Comparison of ENCODE assay signal across 9 cellular contexts in the genomic region with DNA sequence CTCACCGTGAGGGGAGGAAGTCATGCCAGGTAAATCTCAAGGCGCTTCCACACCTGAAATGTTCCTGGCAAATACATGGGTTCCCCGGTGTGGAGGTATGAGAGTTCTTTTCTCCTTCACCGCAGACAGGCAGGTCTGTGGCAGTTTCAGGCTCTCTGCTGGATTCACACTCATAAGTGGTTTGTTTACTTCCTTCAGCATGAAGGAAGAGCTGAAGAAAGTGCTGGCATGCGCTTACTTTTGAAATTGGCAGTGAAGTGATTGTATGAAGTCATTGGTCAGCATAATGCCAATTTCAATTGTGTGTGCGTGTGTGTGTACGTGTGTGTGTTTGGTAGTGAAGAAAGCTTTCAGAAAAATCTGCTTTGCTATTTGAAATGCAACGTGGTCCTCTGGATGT. TPM values are rescaled to one million over a fixed set of nuclear protein-coding genes. Genes with fewer than 3 reads are reported as not detected.
DNase-seq lines count a peak whose midpoint lies in the region; ATAC-seq and TF ChIP-seq lines count a peak whose summit lies in the region.
"Had no signal": no experiment of that assay in that cellular context is flagged by ENCODE, and none has a peak within 500 bp of the region (broad histone marks: within the 10 kb centered on the region; RNA-seq: fewer than 3 reads in every experiment).

No MANE protein-coding gene starts in this region.

- no peak overlapping the region for H3K27ac ChIP-seq in HEK293 (ENCODE audit: extremely low read depth, low read depth, low read length)
- peak overlapping the region; percentile 6 for H3K27ac ChIP-seq in right cardiac atrium (ENCODE audit: low read length)
- peak overlapping the region; percentile 53 for H3K27ac ChIP-seq in skeletal muscle tissue (ENCODE audit: low read depth, low read length)

- CTCF ChIA-PET in HEK293 (lab: Yijun Ruan, JAX) = no interaction called here

- H3K27me3 ChIP-seq in right cardiac atrium (ENCODE audit: control insufficient read depth, insufficient read depth) (no peaks in the 10 kb centered on the region), skeletal muscle tissue (ENCODE audit: control insufficient read depth in 3 of 3, insufficient read depth in 3 of 3, low read length in 3 of 3) (no peaks in the 10 kb centered on the region)

- no peaks in the 10 kb centered on the region for H3K9me3 ChIP-seq in HEK293 (ENCODE audit: control insufficient read depth, insufficient read depth, low read depth, low read length)
- H3K9me3 ChIP-seq in right cardiac atrium (ENCODE audit: control insufficient read depth, low read length) = no peaks in the 10 kb centered on the region
- H3K9me3 ChIP-seq in skeletal muscle tissue (ENCODE audit: control insufficient read depth in 3 of 3, low read length in 3 of 3) = no peaks in the 10 kb centered on the region

- H3K36me3 ChIP-seq in HEK293 (ENCODE audit: control insufficient read depth in 2 of 2, insufficient read depth in 1 of 2, low read length in 2 of 2) (no peaks in the 10 kb centered on the region), skeletal muscle tissue (ENCODE audit: control insufficient read depth in 3 of 3, insufficient read depth in 3 of 3, low read length in 3 of 3) (peaks cover 0 to 2% (median 0%) of the 10 kb centered on the region in 3 donors)

- H3K9me3 Mint-ChIP-seq in brain = peaks cover 0 to 5% (median 4%) of the 10 kb centered on the region in 5 experiments

- H3K36me3 Mint-ChIP-seq in brain = peaks cover 35% of the 10 kb centered on the region

- DNase-seq in right cardiac atrium = no peak
- no peak for DNase-seq in NCI-H1417 treated with DMSO at 0.1 percent for 48 hours (lab: John Stamatoyannopoulos, UW)
- no peak for DNase-seq in KBM-7
- no peak for DNase-seq in EL
- DNase-seq: GOT3, T-helper 9 cell had no signal

- ATAC-seq in right cardiac atrium = peak; percentile 68 to 74

- H3K27ac Mint-ChIP-seq in brain = peak overlapping the region in 4 of 5 experiments; percentile 15 to 92 (median 82)

- 28% methylated on average over 8 of the region's 8 CpGs for WGBS in right cardiac atrium

- TF ChIP-seq CTCF in HEK293 (tag by site-specific recombination; IDR thresholded peaks at IDR 0.05) = no peak
- no peak for TF ChIP-seq CTCF in brain (conservative IDR thresholded peaks at IDR 0.05)

- H3K4me1 Mint-ChIP-seq in brain = peaks cover 59% of the 10 kb centered on the region

- H3K4me3 ChIP-seq in HEK293 (ENCODE audit: low read depth, low read length) (no peak overlapping the region), right cardiac atrium (ENCODE audit: low read length) (no peak overlapping the region), skeletal muscle tissue (ENCODE audit: low read length in 3 of 3) (no peak overlapping the region)

- intact Hi-C loops in right cardiac atrium (cut with DNase I) = no loop called here

- H3K4me1 ChIP-seq in HEK293 (ENCODE audit: control insufficient read depth, insufficient read depth, low read length) (no peaks in the 10 kb centered on the region), right cardiac atrium (ENCODE audit: control insufficient read depth, insufficient read depth, low read length) (peaks cover 8% of the 10 kb centered on the region), skeletal muscle tissue (ENCODE audit: control insufficient read depth in 3 of 3, insufficient read depth in 3 of 3, low read length in 3 of 3) (peaks cover 26 to 38% (median 27%) of the 10 kb centered on the region in 3 donors)

- in situ Hi-C loops in KBM-7 (cut with MboI; ENCODE audit: low pct_unique_long_range_greater_than_20kb, low sequenced_read_pairs) = no loop called here

- H3K4me3 Mint-ChIP-seq in brain = peak overlapping the region in 1 of 5 experiments; percentile 36

- POLR2A ChIA-PET in HEK293 (lab: Yijun Ruan, JAX) = no interaction called here

- H3K27me3 Mint-ChIP-seq in brain = no peaks in the 10 kb centered on the region

- peak overlapping the region in 1 of 3 donors; percentile 4 for H3K9ac ChIP-seq in skeletal muscle tissue (ENCODE audit: low read depth in 1 of 3, low read length in 3 of 3)

TF ChIP-seq in HEK293, 187 proteins besides CTCF, POLR2A, EP300 and RAD21:
- TF ChIP-seq ZSCAN30 (tag by site-specific recombination; IDR thresholded peaks at IDR 0.05) (no peak), KLF16 (tag by site-specific recombination; IDR thresholded peaks at IDR 0.05) (no peak)
- TF ChIP-seq, protein P1, sequence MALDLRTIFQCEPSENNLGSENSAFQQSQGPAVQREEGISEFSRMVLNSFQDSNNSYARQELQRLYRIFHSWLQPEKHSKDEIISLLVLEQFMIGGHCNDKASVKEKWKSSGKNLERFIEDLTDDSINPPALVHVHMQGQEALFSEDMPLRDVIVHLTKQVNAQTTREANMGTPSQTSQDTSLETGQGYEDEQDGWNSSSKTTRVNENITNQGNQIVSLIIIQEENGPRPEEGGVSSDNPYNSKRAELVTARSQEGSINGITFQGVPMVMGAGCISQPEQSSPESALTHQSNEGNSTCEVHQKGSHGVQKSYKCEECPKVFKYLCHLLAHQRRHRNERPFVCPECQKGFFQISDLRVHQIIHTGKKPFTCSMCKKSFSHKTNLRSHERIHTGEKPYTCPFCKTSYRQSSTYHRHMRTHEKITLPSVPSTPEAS (tag by site-specific recombination; IDR thresholded peaks at IDR 0.05) = peak; percentile 71
TF ChIP-seq in HEK293: peak in this region for 1.

RNA-seq across cellular contexts. Expression of gene RNF144A, which starts 43.4 kb away (rescaled TPM):
- polyA plus RNA-seq in brain (ENCODE audit: insufficient read depth, low read depth, low replicate concordance) (27.5 TPM), right cardiac atrium (4.7 TPM)
- total RNA-seq in right cardiac atrium (10 to 100 TPM in 3 of 4 donors, 1 to 10 TPM in 1; 5.9 to 14.3 (median 10.5) TPM), skeletal muscle tissue (16.2 TPM)
